ENCODE assay signal across 17 cellular contexts in the genomic region with DNA sequence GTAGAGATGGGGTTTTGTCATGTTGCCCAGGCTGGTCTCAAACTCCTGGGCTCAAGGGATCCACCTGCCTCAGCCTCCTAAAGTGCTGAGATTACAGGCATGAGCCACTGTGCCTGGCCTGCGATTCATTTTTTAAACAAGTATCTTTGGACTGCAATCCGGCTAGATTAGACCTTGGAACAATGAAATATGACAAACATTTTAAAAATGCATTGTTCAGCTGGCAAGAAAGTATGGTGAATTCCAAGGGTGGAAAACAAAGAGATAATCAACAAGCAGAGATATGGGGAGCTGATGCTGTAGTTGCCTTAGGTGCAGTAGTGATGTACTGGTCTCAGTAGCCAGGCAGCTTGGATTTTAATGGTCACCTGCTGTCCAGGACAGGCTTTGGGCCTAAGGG.
DNase-seq lines count a peak whose midpoint lies in the region; ATAC-seq, FAIRE-seq and TF ChIP-seq lines count a peak whose summit lies in the region.
"Had no signal": no experiment of that assay in that cellular context is flagged by ENCODE, and none has a peak within 500 bp of the region (broad histone marks: within the 10 kb centered on the region; RNA-seq: fewer than 3 reads in every experiment).

No MANE protein-coding gene starts in this region.

- no peak for FAIRE-seq in urothelium cell line (lab: Jason Lieb, UNC)
- FAIRE-seq: H1, HepG2 had no signal

- peaks cover 32% of the 10 kb centered on the region for H3K4me1 Mint-ChIP-seq in GM23338
- no peaks in the 10 kb centered on the region for H3K4me1 Mint-ChIP-seq in activated naive CD8-positive, alpha-beta T cell treated with anti-CD3 and anti-CD28 coated beads for 36 hours
- H3K4me1 Mint-ChIP-seq: B cell had no signal

- H3K79me1 ChIP-seq in mesendoderm (ENCODE audit: low read length) = no peaks in the 10 kb centered on the region

- no peaks in the 10 kb centered on the region for H3K79me2 ChIP-seq in GM23338 (replicated peaks; ENCODE audit: insufficient read depth)
- H3K79me2 ChIP-seq in mesendoderm (ENCODE audit: control insufficient read depth, insufficient read depth, low read length) = no peaks in the 10 kb centered on the region

- H3K27me3 Mint-ChIP-seq in GM23338 (ENCODE audit: insufficient read depth, low read depth, poor library complexity) = no peaks in the 10 kb centered on the region
- H3K27me3 Mint-ChIP-seq in activated naive CD8-positive, alpha-beta T cell treated with anti-CD3 and anti-CD28 coated beads for 36 hours = peaks cover 22% of the 10 kb centered on the region
- H3K27me3 Mint-ChIP-seq: B cell had no signal

- H3K18ac ChIP-seq in mesendoderm (ENCODE audit: low read length) = no peak overlapping the region

- no peak for DNase-seq in GM23338 (ENCODE audit: low spot score)
- peak; percentile 16 for DNase-seq in amniotic epithelial cell (ENCODE audit: low read depth)
- DNase-seq in fibroblast of the aortic adventitia (ENCODE audit: low read depth) = peak; percentile 68
- peak; percentile 6 for DNase-seq in urothelium cell line (ENCODE audit: low spot score)
- DNase-seq in head of caudate nucleus = no peak
- no peak for DNase-seq in mesendoderm
- DNase-seq in activated naive CD8-positive, alpha-beta T cell treated with anti-CD3 and anti-CD28 coated beads for 36 hours = no peak
- DNase-seq: 8988T; Calu3; CD8-positive, alpha-beta T cell; DMS79 treated with DMSO at 0.1 percent for 48 hours; GF-D8; H9 had no signal

- no peak overlapping the region for H2BK15ac ChIP-seq in mesendoderm (replicated peaks; ENCODE audit: low read depth)

- H4K20me1 ChIP-seq in GM23338 (replicated peaks; ENCODE audit: insufficient read depth) = no peaks in the 10 kb centered on the region
- H4K20me1 ChIP-seq: BLaER1 treated with 17β-estradiol and CSF1 and Interleukin-3, amounts not matched to agents 10 nM and 100 nM had no signal

- TF ChIP-seq CTCF in GM23338 (conservative IDR thresholded peaks at IDR 0.05; ENCODE audit: low read depth in 2 of 2) (no peak), fibroblast of the aortic adventitia (IDR thresholded peaks at IDR 0.05; ENCODE audit: insufficient read depth, low read length) (no peak)

- 0 out of 2 replicates have a peak overlapping the region, but pooled peaks have one; percentile 3 for H3K4me2 ChIP-seq in GM23338
- no peak overlapping the region for H3K4me2 ChIP-seq in mesendoderm (ENCODE audit: low read length)
- H3K4me2 ChIP-seq: BLaER1 treated with 17β-estradiol and CSF1 and Interleukin-3, amounts not matched to agents 10 nM and 100 nM had no signal

- ATAC-seq in GM23338 = no peak
- ATAC-seq: CD8-positive, alpha-beta T cell; HepG2 had no signal

- H4K5ac ChIP-seq in mesendoderm (ENCODE audit: low read length) = no peak overlapping the region

- H3K9me3 Mint-ChIP-seq in GM23338 = peaks cover 4% of the 10 kb centered on the region; the same call in 2 of the 3 replicates
- no peaks in the 10 kb centered on the region for H3K9me3 Mint-ChIP-seq in activated naive CD8-positive, alpha-beta T cell treated with anti-CD3 and anti-CD28 coated beads for 36 hours
- H3K9me3 Mint-ChIP-seq: CD8-positive, alpha-beta T cell had no signal

- H3K56ac ChIP-seq in mesendoderm (ENCODE audit: low read length) = no peak overlapping the region

- no peak overlapping the region for H3K4ac ChIP-seq in mesendoderm (ENCODE audit: low read depth, low read length)

- H3K27ac ChIP-seq in GM23338 (ENCODE audit: low read depth) = no peak overlapping the region
- H3K27ac ChIP-seq in mesendoderm (ENCODE audit: low read depth, low read length) = no peak overlapping the region
- H3K27ac ChIP-seq: BLaER1 treated with 17β-estradiol and CSF1 and Interleukin-3, amounts not matched to agents 10 nM and 100 nM had no signal

- no peak overlapping the region for H2BK120ac ChIP-seq in mesendoderm (ENCODE audit: low read depth, low read length)

- H3K27me3 ChIP-seq in GM23338 (ENCODE audit: insufficient read depth) (no peaks in the 10 kb centered on the region), mesendoderm (ENCODE audit: insufficient read depth, low read length, poor library complexity) (no peaks in the 10 kb centered on the region)
- H3K27me3 ChIP-seq: BLaER1 treated with 17β-estradiol and CSF1 and Interleukin-3, amounts not matched to agents 10 nM and 100 nM had no signal

- H4K8ac ChIP-seq in mesendoderm (ENCODE audit: low read depth, low read length) = no peak overlapping the region

- H3K36me3 Mint-ChIP-seq in GM23338 (ENCODE audit: low read depth) = peaks cover 4% of the 10 kb centered on the region; the same call in 2 of the 3 replicates
- H3K36me3 Mint-ChIP-seq in activated naive CD8-positive, alpha-beta T cell treated with anti-CD3 and anti-CD28 coated beads for 36 hours = no peaks in the 10 kb centered on the region
- H3K36me3 Mint-ChIP-seq: CD8-positive, alpha-beta T cell had no signal

- peaks cover 25% of the 10 kb centered on the region for H3K4me1 ChIP-seq in GM23338 (ENCODE audit: insufficient read depth)
- no peaks in the 10 kb centered on the region for H3K4me1 ChIP-seq in mesendoderm (ENCODE audit: control insufficient read depth, low read depth, low read length)
- H3K4me1 ChIP-seq: BLaER1 treated with 17β-estradiol and CSF1 and Interleukin-3, amounts not matched to agents 10 nM and 100 nM had no signal

- no peak overlapping the region for H3K4me3 Mint-ChIP-seq in GM23338
- no peak overlapping the region for H3K4me3 Mint-ChIP-seq in activated naive CD8-positive, alpha-beta T cell treated with anti-CD3 and anti-CD28 coated beads for 36 hours
- H3K4me3 Mint-ChIP-seq: B cell; CD8-positive, alpha-beta T cell; H9 had no signal

- H3K27ac Mint-ChIP-seq in GM23338 = no peak overlapping the region
- H3K27ac Mint-ChIP-seq in activated naive CD8-positive, alpha-beta T cell treated with anti-CD3 and anti-CD28 coated beads for 36 hours = no peak overlapping the region
- H3K27ac Mint-ChIP-seq: B cell; CD8-positive, alpha-beta T cell; H9 had no signal

- H3K9ac ChIP-seq in mesendoderm (ENCODE audit: low read length) = no peak overlapping the region
- H3K9ac ChIP-seq: BLaER1 treated with 17β-estradiol and CSF1 and Interleukin-3, amounts not matched to agents 10 nM and 100 nM had no signal

- H3K23ac ChIP-seq in mesendoderm (ENCODE audit: low read length) = no peak overlapping the region

- H2AFZ ChIP-seq in GM23338 = no peak overlapping the region

- H3K36me3 ChIP-seq in GM23338 (ENCODE audit: insufficient read depth) (no peaks in the 10 kb centered on the region), mesendoderm (ENCODE audit: control insufficient read depth, insufficient read depth, low read length) (no peaks in the 10 kb centered on the region)
- H3K36me3 ChIP-seq: BLaER1 treated with 17β-estradiol and CSF1 and Interleukin-3, amounts not matched to agents 10 nM and 100 nM had no signal

- H2BK5ac ChIP-seq in mesendoderm (ENCODE audit: low read length) = no peak overlapping the region

- no peak overlapping the region for H2AK5ac ChIP-seq in mesendoderm (ENCODE audit: low read length)

- H3K4me3 ChIP-seq in GM23338 (no peak overlapping the region), fibroblast of the aortic adventitia (ENCODE audit: low read depth, low read length) (no peak overlapping the region), mesendoderm (ENCODE audit: low read length) (no peak overlapping the region)
- H3K4me3 ChIP-seq: BLaER1 treated with 17β-estradiol and CSF1 and Interleukin-3, amounts not matched to agents 10 nM and 100 nM had no signal

- WGBS in mesendoderm (ENCODE audit: extremely low coverage, insufficient coverage, low lambda C conversion rate) = no CpG with 5 or more reads among the region's 2 CpGs

- intact Hi-C loops in head of caudate nucleus (cut with DNase I) = no loop called here

- no peaks in the 10 kb centered on the region for H3F3A ChIP-seq in GM23338 (replicated peaks; ENCODE audit: low read depth)

- H3K9me2 ChIP-seq in GM23338 (ENCODE audit: insufficient read depth) = no peaks in the 10 kb centered on the region

TF ChIP-seq in GM23338, 12 proteins besides CTCF, POLR2A, EP300 and RAD21:
- no peak for TF ChIP-seq EZH2phosphoT487 (IDR thresholded peaks at IDR 0.05; ENCODE audit: unreplicated experiment)
- no peak for TF ChIP-seq JUNB (IDR thresholded peaks at IDR 0.05; ENCODE audit: unreplicated experiment)
TF ChIP-seq in GM23338: peak in this region for 0.

Comparison
In these comparisons a context has a peak if more than half of its experiments do, and no peak if none do; other contexts are left out.
1. DNase-seq: peak in amniotic epithelial cell (single experiment), fibroblast of the aortic adventitia (single experiment) and urothelium cell line (single experiment); none in GM23338 (single experiment), head of caudate nucleus (0 of 42), mesendoderm (single experiment) and activated naive CD8-positive, alpha-beta T cell treated with anti-CD3 and anti-CD28 coated beads for 36 hours (single experiment).